Comparison of ENCODE assay signal across 18 cellular contexts in the genomic region with DNA sequence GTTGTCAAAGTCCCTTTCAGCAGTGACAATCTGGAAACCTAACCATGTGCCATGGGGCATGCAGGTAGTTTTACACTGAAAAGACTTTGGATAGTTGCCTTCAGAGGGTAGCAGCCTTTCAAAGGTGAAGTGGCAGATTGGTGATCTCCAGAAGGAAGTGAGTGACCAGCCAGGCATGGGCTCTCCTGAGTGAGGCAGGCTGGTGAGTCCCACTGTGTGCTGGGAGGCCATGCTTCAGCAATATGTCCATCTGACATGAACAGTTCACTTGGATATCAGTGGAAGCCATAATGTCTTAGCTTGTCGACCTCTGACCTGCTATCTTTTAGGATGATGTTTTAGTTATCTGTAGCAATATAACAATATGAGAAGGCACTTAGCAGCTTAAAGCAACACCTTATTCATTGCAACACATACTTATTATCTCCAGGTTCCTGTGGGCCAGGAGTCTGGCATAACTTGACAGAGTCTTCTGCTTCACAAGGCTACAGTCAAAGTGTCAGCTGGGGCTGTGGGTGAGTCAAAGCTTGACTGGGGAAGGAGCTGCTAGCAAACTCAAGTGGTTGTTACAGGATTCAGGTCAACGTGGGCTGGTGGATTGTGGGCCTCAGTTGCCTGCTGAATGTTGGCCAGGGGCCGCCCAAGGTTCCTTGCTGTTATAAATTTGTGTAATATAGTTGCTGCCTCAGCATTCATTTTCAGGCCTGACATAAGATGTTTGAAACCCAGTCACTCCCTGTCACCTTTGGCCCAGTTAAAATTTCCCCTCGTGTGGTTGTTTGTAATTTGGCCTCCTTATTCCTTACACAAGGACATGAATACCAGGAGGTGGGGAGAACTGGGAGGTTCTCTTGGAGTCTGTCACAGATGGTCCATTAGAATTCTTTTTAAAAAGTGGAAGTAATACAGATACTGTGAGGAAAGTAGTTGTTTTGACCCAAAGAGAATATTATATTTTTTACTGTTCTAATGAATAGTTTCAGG.
DNase-seq lines count a peak whose midpoint lies in the region; ATAC-seq and TF ChIP-seq lines count a peak whose summit lies in the region.
"Had no signal": no experiment of that assay in that cellular context is flagged by ENCODE, and none has a peak within 500 bp of the region (broad histone marks: within the 10 kb centered on the region; RNA-seq: fewer than 3 reads in every experiment).

No MANE protein-coding gene starts in this region.

- no peaks in the 10 kb centered on the region for H3K79me2 ChIP-seq in Karpas-422 (ENCODE audit: low read length)

- peak; percentile 43 to 87 for ATAC-seq in activated T-cell treated with anti-CD3 and anti-CD28 coated beads, Interleukin-2, amount 50 U/mL, for 72 hours (replicated peaks in 1 of 2)
- ATAC-seq in left lung = peak; percentile 42
- ATAC-seq in stimulated activated naive B cell treated with anti-CD40 and anti-IgM and Interleukin-4, amounts not matched to agents 10 μg/mL and 1 μg/mL and 100 μg/mL, for 72 hours (replicated peaks) = peak; percentile 60 to 79
- ATAC-seq in GM19035 (IDR thresholded peaks at IDR 0.05; ENCODE audit: unreplicated experiment) = no peak

- no peak overlapping the region for H2AFZ ChIP-seq in Karpas-422 (ENCODE audit: low read length)

- H3K4me1 Mint-ChIP-seq in activated T-cell treated with anti-CD3 and anti-CD28 coated beads, Interleukin-2, amount 50 U/mL, for 72 hours (ENCODE audit: low read depth) = peaks cover 4% of the 10 kb centered on the region
- H3K4me1 Mint-ChIP-seq in stimulated activated naive B cell treated with anti-CD40 and anti-IgM and Interleukin-4, amounts not matched to agents 10 μg/mL and 1 μg/mL and 100 μg/mL, for 72 hours = peaks cover 27 to 49% of the 10 kb centered on the region in 2 donors
- H3K4me1 Mint-ChIP-seq: activated naive CD4-positive, alpha-beta T cell treated with anti-CD3 and anti-CD28 coated beads, Interleukin-2, amount 50 U/mL, for 24 hours had no signal

- intact Hi-C loops in adrenal gland (cut with DNase I) = no loop called here
- intact Hi-C loops in left lung (cut with DNase I) = no loop called here

- H3K27me3 Mint-ChIP-seq in activated T-cell treated with anti-CD3 and anti-CD28 coated beads, Interleukin-2, amount 50 U/mL, for 72 hours (ENCODE audit: low read depth) = no peaks in the 10 kb centered on the region
- no peaks in the 10 kb centered on the region for H3K27me3 Mint-ChIP-seq in stimulated activated naive B cell treated with anti-CD40 and anti-IgM and Interleukin-4, amounts not matched to agents 10 μg/mL and 1 μg/mL and 100 μg/mL, for 72 hours
- H3K27me3 Mint-ChIP-seq: activated naive CD4-positive, alpha-beta T cell treated with anti-CD3 and anti-CD28 coated beads, Interleukin-2, amount 50 U/mL, for 24 hours; CD4-positive, CD25-positive, alpha-beta regulatory T cell had no signal

- H3K9me3 Mint-ChIP-seq in activated T-cell treated with anti-CD3 and anti-CD28 coated beads, Interleukin-2, amount 50 U/mL, for 72 hours = peaks cover 0 to 1% of the 10 kb centered on the region in 2 donors
- peaks cover 5% of the 10 kb centered on the region in 2 donors for H3K9me3 Mint-ChIP-seq in stimulated activated naive B cell treated with anti-CD40 and anti-IgM and Interleukin-4, amounts not matched to agents 10 μg/mL and 1 μg/mL and 100 μg/mL, for 72 hours
- H3K9me3 Mint-ChIP-seq: activated naive CD4-positive, alpha-beta T cell treated with anti-CD3 and anti-CD28 coated beads, Interleukin-2, amount 50 U/mL, for 24 hours had no signal

- H3K27me3 ChIP-seq in adrenal gland (no peaks in the 10 kb centered on the region), left lung (no peaks in the 10 kb centered on the region), Karpas-422 (ENCODE audit: low read length) (no peaks in the 10 kb centered on the region)

- no peaks in the 10 kb centered on the region for H4K20me1 ChIP-seq in Karpas-422 (ENCODE audit: insufficient read depth, low read depth, low read length)

- H3K9ac ChIP-seq in Karpas-422 (ENCODE audit: low read length) = no peak overlapping the region

- H3K4me3 Mint-ChIP-seq in activated T-cell treated with anti-CD3 and anti-CD28 coated beads, Interleukin-2, amount 50 U/mL, for 72 hours = peak overlapping the region in 1 of 2 donors; percentile 9
- no peak overlapping the region for H3K4me3 Mint-ChIP-seq in stimulated activated naive B cell treated with anti-CD40 and anti-IgM and Interleukin-4, amounts not matched to agents 10 μg/mL and 1 μg/mL and 100 μg/mL, for 72 hours
- H3K4me3 Mint-ChIP-seq: activated naive CD4-positive, alpha-beta T cell treated with anti-CD3 and anti-CD28 coated beads, Interleukin-2, amount 50 U/mL, for 24 hours; CD4-positive, CD25-positive, alpha-beta regulatory T cell had no signal

- DNase-seq in activated T-cell treated with anti-CD3 and anti-CD28 coated beads, Interleukin-2, amount 50 U/mL, for 72 hours = peak; percentile 16 to 42
- no peak for DNase-seq in activated T-cell treated with anti-CD3 and anti-CD28 coated beads for 4 hours
- peak in 4 of 7 donors; percentile 26 to 31 (median 28) for DNase-seq in adrenal gland
- no peak for DNase-seq in left lung
- DNase-seq in stimulated activated naive B cell treated with anti-CD40 and anti-IgM and Interleukin-4, amounts not matched to agents 10 μg/mL and 1 μg/mL and 100 μg/mL, for 72 hours = no peak
- no peak for DNase-seq in dermis blood vessel endothelial cell
- no peak for DNase-seq in Karpas-422
- DNase-seq: CD4-positive, CD25-positive, alpha-beta regulatory T cell; DMS79; kidney glomerular epithelial cell; NCI-H1092; NCI-H526 treated with DMSO at 0.1 percent for 48 hours; OCI-M1; stimulated activated naive CD4-positive, alpha-beta T cell had no signal

- WGBS in adrenal gland, 4 donors = 52 to 66% (median 53%) methylated on average over 3 to 4 of the region's 4 CpGs

- TF ChIP-seq POLR2A in adrenal gland (IDR thresholded peaks at IDR 0.05) = no peak

- H3K36me3 ChIP-seq in adrenal gland (replicated peaks in 1 of 2) (no peaks in the 10 kb centered on the region), left lung (no peaks in the 10 kb centered on the region), Karpas-422 (ENCODE audit: insufficient read depth, low read length) (no peaks in the 10 kb centered on the region)
- H3K36me3 ChIP-seq: HAP-1, prostate gland had no signal

- H3K27ac ChIP-seq in adrenal gland (peak overlapping the region in 1 of 5 donors; percentile 64), left lung (no peak overlapping the region), Karpas-422 (ENCODE audit: low read length) (no peak overlapping the region)
- H3K27ac ChIP-seq: prostate gland had no signal

- no peak for TF ChIP-seq CTCF in adrenal gland (IDR thresholded peaks at IDR 0.05)
- TF ChIP-seq CTCF in left lung (IDR thresholded peaks at IDR 0.05) = no peak

- H3K36me3 Mint-ChIP-seq in activated T-cell treated with anti-CD3 and anti-CD28 coated beads, Interleukin-2, amount 50 U/mL, for 72 hours (ENCODE audit: insufficient read depth in 2 of 2) = no peaks in the 10 kb centered on the region
- peaks cover 4 to 9% of the 10 kb centered on the region in 2 donors for H3K36me3 Mint-ChIP-seq in stimulated activated naive B cell treated with anti-CD40 and anti-IgM and Interleukin-4, amounts not matched to agents 10 μg/mL and 1 μg/mL and 100 μg/mL, for 72 hours
- H3K36me3 Mint-ChIP-seq: activated naive CD4-positive, alpha-beta T cell treated with anti-CD3 and anti-CD28 coated beads, Interleukin-2, amount 50 U/mL, for 24 hours; CD4-positive, CD25-positive, alpha-beta regulatory T cell had no signal

- H3K27ac Mint-ChIP-seq in activated T-cell treated with anti-CD3 and anti-CD28 coated beads, Interleukin-2, amount 50 U/mL, for 72 hours = peak overlapping the region; percentile 48
- peak overlapping the region; percentile 31 for H3K27ac Mint-ChIP-seq in stimulated activated naive B cell treated with anti-CD40 and anti-IgM and Interleukin-4, amounts not matched to agents 10 μg/mL and 1 μg/mL and 100 μg/mL, for 72 hours
- H3K27ac Mint-ChIP-seq: activated naive CD4-positive, alpha-beta T cell treated with anti-CD3 and anti-CD28 coated beads, Interleukin-2, amount 50 U/mL, for 24 hours; CD4-positive, CD25-positive, alpha-beta regulatory T cell had no signal

- no peak overlapping the region for H3K4me3 ChIP-seq in adrenal gland
- no peak overlapping the region for H3K4me3 ChIP-seq in left lung
- no peak overlapping the region for H3K4me3 ChIP-seq in Karpas-422 (ENCODE audit: low read length)
- H3K4me3 ChIP-seq: HAP-1, prostate gland had no signal

- no peaks in the 10 kb centered on the region for H3K9me3 ChIP-seq in adrenal gland (replicated peaks in 1 of 3)
- no peaks in the 10 kb centered on the region for H3K9me3 ChIP-seq in left lung
- no peaks in the 10 kb centered on the region for H3K9me3 ChIP-seq in Karpas-422 (ENCODE audit: low read length)
- H3K9me3 ChIP-seq: HAP-1, prostate gland had no signal

- no peaks in the 10 kb centered on the region for H3K9me2 ChIP-seq in Karpas-422 (replicated peaks; ENCODE audit: insufficient read depth, low read length)

- no peak overlapping the region for H3K4me2 ChIP-seq in Karpas-422 (ENCODE audit: low read depth, low read length, poor library complexity, severe bottlenecking)

- H3K4me1 ChIP-seq in adrenal gland (replicated peaks in 1 of 2) (peaks cover 14 to 21% of the 10 kb centered on the region in 2 donors), left lung (no peaks in the 10 kb centered on the region), Karpas-422 (ENCODE audit: low read length) (no peaks in the 10 kb centered on the region)
- H3K4me1 ChIP-seq: prostate gland had no signal

Comparison
In these comparisons a context has a peak if more than half of its experiments do, and no peak if none do; other contexts are left out.
1. DNase-seq: peak in activated T-cell treated with anti-CD3 and anti-CD28 coated beads, Interleukin-2, amount 50 U/mL, for 72 hours (2 of 2) and adrenal gland (4 of 7); none in activated T-cell treated with anti-CD3 and anti-CD28 coated beads for 4 hours (single experiment), left lung (0 of 2), stimulated activated naive B cell treated with anti-CD40 and anti-IgM and Interleukin-4, amounts not matched to agents 10 μg/mL and 1 μg/mL and 100 μg/mL, for 72 hours (single experiment), dermis blood vessel endothelial cell (single experiment) and Karpas-422 (single experiment).